Comparison of ENCODE assay signal across 13 cellular contexts in genomic region chr22:45166935-45167334, GRCh38. TPM values are rescaled to one million over a fixed set of nuclear protein-coding genes. Genes with fewer than 3 reads are reported as not detected.
DNase-seq lines count a peak whose midpoint lies in the region; ATAC-seq and TF ChIP-seq lines count a peak whose summit lies in the region.
"Had no signal": no experiment of that assay in that cellular context is flagged by ENCODE, and none has a peak within 500 bp of the region (broad histone marks: within the 10 kb centered on the region; RNA-seq: fewer than 3 reads in every experiment).

No MANE protein-coding gene starts in this region.

- H3K27ac ChIP-seq in upper lobe of right lung = peak overlapping the region; percentile 49

- H3K4me1 ChIP-seq in upper lobe of right lung = peaks cover 26% of the 10 kb centered on the region

- H3K27ac Mint-ChIP-seq in activated naive CD8-positive, alpha-beta T cell = peak overlapping the region; percentile 64
- no peak overlapping the region for H3K27ac Mint-ChIP-seq in activated naive CD8-positive, alpha-beta T cell treated with anti-CD3 and anti-CD28 coated beads for 36 hours
- H3K27ac Mint-ChIP-seq: endodermal cell; stimulated activated naive CD8-positive, alpha-beta T cell treated with anti-CD3 and anti-CD28 coated beads, Interleukin-15, amount 100 ng/mL, for 72 hours had no signal

- DNase-seq in activated naive CD8-positive, alpha-beta T cell treated with anti-CD3 and anti-CD28 coated beads for 36 hours = no peak
- DNase-seq in NOMO-1 treated with dmso at 0.1 percent for 144 hours (lab: John Stamatoyannopoulos, UW; ENCODE audit: unreplicated experiment) (peak; percentile 56), amniotic epithelial cell (ENCODE audit: low read depth) (peak; percentile 32), upper lobe of right lung (no peak), 8988T (no peak)
- DNase-seq: central memory CD4-positive, alpha-beta T cell; endodermal cell; NCI-H146; stimulated activated naive CD8-positive, alpha-beta T cell treated with anti-CD3 and anti-CD28 coated beads, Interleukin-15, amount 100 ng/mL, for 72 hours had no signal

- H3K27me3 ChIP-seq in upper lobe of right lung = no peaks in the 10 kb centered on the region

- intact Hi-C loops in upper lobe of right lung (cut with DNase I) = no loop called here

- peaks cover 44% of the 10 kb centered on the region for H3K36me3 ChIP-seq in upper lobe of right lung

- peaks cover 13% of the 10 kb centered on the region for H3K36me3 Mint-ChIP-seq in activated naive CD8-positive, alpha-beta T cell
- H3K36me3 Mint-ChIP-seq in activated naive CD8-positive, alpha-beta T cell treated with anti-CD3 and anti-CD28 coated beads for 36 hours = peaks cover 52% of the 10 kb centered on the region

- ATAC-seq in upper lobe of right lung = no peak
- ATAC-seq in activated CD4-positive, CD25-positive, alpha-beta regulatory T cell treated with anti-CD3 and anti-CD28 coated beads, Interleukin-2, amount 50 U/mL, for 24 hours = no peak
- no peak for ATAC-seq in HG03378 (IDR thresholded peaks at IDR 0.05; ENCODE audit: unreplicated experiment)
- ATAC-seq: stimulated activated naive CD8-positive, alpha-beta T cell treated with anti-CD3 and anti-CD28 coated beads, Interleukin-15, amount 100 ng/mL, for 72 hours had no signal

- no peak overlapping the region for H3K4me3 Mint-ChIP-seq in activated naive CD8-positive, alpha-beta T cell
- no peak overlapping the region for H3K4me3 Mint-ChIP-seq in activated naive CD8-positive, alpha-beta T cell treated with anti-CD3 and anti-CD28 coated beads for 36 hours
- H3K4me3 Mint-ChIP-seq: endodermal cell had no signal

- no peak overlapping the region for H3K4me3 ChIP-seq in upper lobe of right lung
- H3K4me3 ChIP-seq: skin epidermis had no signal

- no peaks in the 10 kb centered on the region for H3K9me3 ChIP-seq in upper lobe of right lung

- H3K27me3 Mint-ChIP-seq in activated naive CD8-positive, alpha-beta T cell = no peaks in the 10 kb centered on the region
- H3K27me3 Mint-ChIP-seq in activated naive CD8-positive, alpha-beta T cell treated with anti-CD3 and anti-CD28 coated beads for 36 hours = no peaks in the 10 kb centered on the region
- H3K27me3 Mint-ChIP-seq: stimulated activated naive CD8-positive, alpha-beta T cell treated with anti-CD3 and anti-CD28 coated beads, Interleukin-15, amount 100 ng/mL, for 72 hours had no signal

- peaks cover 66% of the 10 kb centered on the region for H3K4me1 Mint-ChIP-seq in activated naive CD8-positive, alpha-beta T cell (ENCODE audit: low read depth)
- peaks cover 60% of the 10 kb centered on the region for H3K4me1 Mint-ChIP-seq in activated naive CD8-positive, alpha-beta T cell treated with anti-CD3 and anti-CD28 coated beads for 36 hours

- no peaks in the 10 kb centered on the region for H3K9me3 Mint-ChIP-seq in activated naive CD8-positive, alpha-beta T cell (ENCODE audit: low read depth)
- no peaks in the 10 kb centered on the region for H3K9me3 Mint-ChIP-seq in activated naive CD8-positive, alpha-beta T cell treated with anti-CD3 and anti-CD28 coated beads for 36 hours
- H3K9me3 Mint-ChIP-seq: endodermal cell; stimulated activated naive CD8-positive, alpha-beta T cell treated with anti-CD3 and anti-CD28 coated beads, Interleukin-15, amount 100 ng/mL, for 72 hours had no signal

- TF ChIP-seq CTCF in upper lobe of right lung (IDR thresholded peaks at IDR 0.05) = no peak

RNA-seq across cellular contexts. Expression of gene NUP50, which starts 3.2 kb away (rescaled TPM):
- total RNA-seq in activated naive CD8-positive, alpha-beta T cell treated with anti-CD3 and anti-CD28 coated beads for 36 hours = 100 to 1,000 TPM; 156 to 164 TPM
- total RNA-seq in upper lobe of right lung = 51.5 TPM

Comparison
In these comparisons a context has a peak if more than half of its experiments do, and no peak if none do; other contexts are left out.
1. DNase-seq: peak in NOMO-1 treated with dmso at 0.1 percent for 144 hours (single experiment) and amniotic epithelial cell (single experiment); none in activated naive CD8-positive, alpha-beta T cell treated with anti-CD3 and anti-CD28 coated beads for 36 hours (single experiment), upper lobe of right lung (single experiment) and 8988T (single experiment).